9 cellular contexts compared by ENCODE assay signal in the genomic region with DNA sequence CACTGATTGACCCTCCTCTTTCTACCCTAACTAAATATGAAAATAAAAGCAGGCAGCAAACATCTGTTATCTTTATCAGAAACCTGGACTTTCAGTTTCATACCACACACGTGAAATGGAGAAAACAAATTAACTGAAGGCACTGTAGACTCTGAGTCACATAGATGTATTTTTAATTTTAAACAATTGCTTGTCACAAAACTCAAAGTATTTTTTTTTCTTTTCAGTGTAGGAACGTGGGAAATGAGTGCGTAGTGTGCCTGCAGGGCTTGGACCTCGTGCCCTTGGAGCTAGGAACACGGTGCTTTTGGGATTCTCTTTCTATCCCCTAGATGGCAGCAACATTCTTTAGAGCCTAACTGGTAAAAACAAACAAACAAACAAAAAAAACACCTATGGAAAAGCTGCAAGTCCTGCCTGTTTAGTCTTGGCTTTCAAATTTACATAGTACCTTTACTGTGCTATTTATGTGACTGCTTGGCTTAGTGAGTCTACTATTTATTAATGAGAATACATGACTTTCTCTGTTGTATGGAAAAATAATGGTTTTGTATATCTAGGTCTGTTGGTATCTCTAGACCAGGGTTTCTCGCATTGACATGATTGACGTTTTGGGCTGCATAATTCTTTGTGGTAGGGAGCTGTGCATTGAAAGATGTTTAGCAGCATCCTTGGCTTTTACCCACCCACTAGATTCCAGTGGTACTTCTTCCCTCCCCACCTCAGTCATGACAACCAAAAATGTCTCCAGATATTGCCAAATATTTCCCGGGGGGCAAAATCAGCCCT. TPM values are rescaled to one million over a fixed set of nuclear protein-coding genes. Genes with fewer than 3 reads are reported as not detected.
A peak's percentile ranks its signal among the peaks of the same experiment; 100 is the strongest.
DNase-seq lines count a peak whose midpoint lies in the region; ATAC-seq and TF ChIP-seq lines count a peak whose summit lies in the region.
"Had no signal": no experiment of that assay in that cellular context is flagged by ENCODE, and none has a peak within 500 bp of the region (broad histone marks: within the 10 kb centered on the region; RNA-seq: fewer than 3 reads in every experiment).

No MANE protein-coding gene starts in this region.

- WGBS in liver: 25% methylated on average over 8 of the region's 8 CpGs

- peak overlapping the region; percentile 40 for H3K4me2 ChIP-seq in PC-3 (ENCODE audit: low read length)

- peak; percentile 90 for TF ChIP-seq RAD21 in liver (IDR thresholded peaks at IDR 0.05)

- no peak overlapping the region for H3K27ac ChIP-seq in PC-3 (ENCODE audit: low read length)
- no peak overlapping the region for H3K27ac ChIP-seq in coronary artery
- no peak overlapping the region for H3K27ac ChIP-seq in liver (ENCODE audit: low read depth in 1 of 2, low read length in 2 of 2)
- no peak overlapping the region for H3K27ac ChIP-seq in upper lobe of right lung
- H3K27ac ChIP-seq: neutrophil had no signal

- no peaks in the 10 kb centered on the region for H4K20me1 ChIP-seq in PC-3 (ENCODE audit: low read length)

- POLR2A ChIA-PET in PC-3 (lab: Charles Lee; ENCODE audit: unreplicated experiment): interaction anchor here (0.5 kb wide), 1 partner anchor 712 kb away, joined by 3 read pairs; no protein-coding TSS in a partner anchor

- H3K36me3 ChIP-seq in PC-3 (ENCODE audit: low read depth, low read length) (no peaks in the 10 kb centered on the region), liver (ENCODE audit: control insufficient read depth in 4 of 4, insufficient read depth in 3 of 4, low read depth in 1 of 4, low read length in 3 of 4) (no peaks in the 10 kb centered on the region), upper lobe of right lung (no peaks in the 10 kb centered on the region)
- H3K36me3 ChIP-seq: neutrophil had no signal

- H2AFZ ChIP-seq in PC-3 (ENCODE audit: low read length): peak overlapping the region; percentile 35

- peak; percentile 57 for DNase-seq in SIG-M5 treated with dmso at 0.1 percent for 504 hours (lab: John Stamatoyannopoulos, UW; ENCODE audit: unreplicated experiment)
- DNase-seq in SIG-M5 (lab: John Stamatoyannopoulos, UW): no peak
- peak; percentile 71 for DNase-seq in PC-3
- no peak for DNase-seq in coronary artery (ENCODE audit: low spot score)
- no peak for DNase-seq in upper lobe of right lung

- no peaks in the 10 kb centered on the region for H3K9me3 ChIP-seq in PC-3 (ENCODE audit: low read length)
- H3K9me3 ChIP-seq in liver (ENCODE audit: control insufficient read depth in 4 of 4, low read length in 3 of 4): no peaks in the 10 kb centered on the region
- H3K9me3 ChIP-seq in upper lobe of right lung: no peaks in the 10 kb centered on the region
- H3K9me3 ChIP-seq: neutrophil had no signal

- H3K4me3 ChIP-seq in PC-3 (ENCODE audit: low read length): peak overlapping the region; percentile 19; the same call in 1 of the 2 replicates
- no peak overlapping the region for H3K4me3 ChIP-seq in coronary artery
- peak overlapping the region; percentile 44 to 52 (median 49) for H3K4me3 ChIP-seq in liver (ENCODE audit: low read depth in 1 of 3, low read length in 3 of 3)
- peak overlapping the region; percentile 18 for H3K4me3 ChIP-seq in upper lobe of right lung

- CTCF ChIA-PET in PC-3 (lab: Charles Lee): interaction anchor here (0.6 to 1.7 kb wide), 8 partner anchors 34 to 961 kb away, joined by 3 to 8 read pairs (median 3); no protein-coding TSS in a partner anchor

- H3K9me2 ChIP-seq in PC-3 (replicated peaks; ENCODE audit: low read length): no peaks in the 10 kb centered on the region

- peak; percentile 77 for ATAC-seq in GM19397 (IDR thresholded peaks at IDR 0.05; ENCODE audit: unreplicated experiment)
- peak; percentile 91 for ATAC-seq in HG03280 (IDR thresholded peaks at IDR 0.05; ENCODE audit: unreplicated experiment)
- ATAC-seq in PC-3: peak; percentile 41; the same call in 1 of the 2 replicates
- peak; percentile 61 for ATAC-seq in upper lobe of right lung

- intact Hi-C loops in PC-3 (cut with micrococcal nuclease) (loop anchor here (1.0 to 5.0 kb wide), 6 partner anchors 117 to 963 kb away; no protein-coding TSS in a partner anchor), upper lobe of right lung (cut with DNase I) (no loop called here)

- H3K79me2 ChIP-seq in PC-3 (ENCODE audit: low read length): no peaks in the 10 kb centered on the region

- H3K4me1 ChIP-seq in PC-3 (ENCODE audit: insufficient read depth, low read length) (peaks cover 35% of the 10 kb centered on the region), liver (ENCODE audit: control insufficient read depth in 4 of 4, insufficient read depth in 4 of 4, low read length in 3 of 4) (peaks cover 0 to 11% (median 7%) of the 10 kb centered on the region in 4 donors), upper lobe of right lung (peaks cover 9% of the 10 kb centered on the region)

- H3K27me3 ChIP-seq in PC-3 (ENCODE audit: low read length): no peaks in the 10 kb centered on the region
- no peaks in the 10 kb centered on the region for H3K27me3 ChIP-seq in liver (ENCODE audit: control insufficient read depth in 4 of 4, insufficient read depth in 4 of 4, low read length in 3 of 4)
- no peaks in the 10 kb centered on the region for H3K27me3 ChIP-seq in upper lobe of right lung
- H3K27me3 ChIP-seq: neutrophil had no signal

- no peaks in the 10 kb centered on the region for H3F3A ChIP-seq in PC-3 (ENCODE audit: low read length, unreplicated experiment)

- H3K9ac ChIP-seq in PC-3 (ENCODE audit: low read length): peak overlapping the region; percentile 58
- H3K9ac ChIP-seq in liver (ENCODE audit: low read depth in 1 of 2, low read length in 2 of 2): peak overlapping the region; percentile 62 to 74

- TF ChIP-seq CTCF in PC-3 (conservative IDR thresholded peaks at IDR 0.05; ENCODE audit: low read depth, low read length): peak; percentile 77
- TF ChIP-seq CTCF in coronary artery (IDR thresholded peaks at IDR 0.05): peak; percentile 18
- TF ChIP-seq CTCF in liver (IDR thresholded peaks at IDR 0.05; ENCODE audit: low read depth, low read length, missing input control): peak; percentile 73
- peak; percentile 63 for TF ChIP-seq CTCF in upper lobe of right lung (IDR thresholded peaks at IDR 0.05)

- BruUV-seq in PC-3 (replicated peaks; lab: Mats Ljungman, UMichigan): no TSS peak

TF ChIP-seq in liver, 16 proteins besides CTCF, POLR2A, EP300 and RAD21:
- TF ChIP-seq MAX (IDR thresholded peaks at IDR 0.05) (peak; percentile 94), GABPA (IDR thresholded peaks at IDR 0.05 in 1 of 2, conservative IDR thresholded peaks at IDR 0.05 in 1 of 2) (no peak), HNF4A (conservative IDR thresholded peaks at IDR 0.05) (peak in 1 of 2 donors; percentile 36), YY1 (IDR thresholded peaks at IDR 0.05) (peak; percentile 14)

RNA-seq across cellular contexts. Expression of gene ACTBL2, which starts 16.8 kb away (rescaled TPM):
- total RNA-seq in PC-3 (2014; rRNA removed) (0.11 and 0.12 TPM in 2 replicates), liver (not detected), upper lobe of right lung (not detected)
- polyA plus RNA-seq in liver: not detected

Comparison
In these comparisons a context has a peak if more than half of its experiments do, and no peak if none do; other contexts are left out.
1. DNase-seq: peak in SIG-M5 treated with dmso at 0.1 percent for 504 hours (single experiment) and PC-3 (single experiment); none in SIG-M5 (single experiment), coronary artery (single experiment) and upper lobe of right lung (single experiment).
2. ATAC-seq: peak in every context shown above with its lines; median percentile 91 in HG03280; 77 in GM19397; 61 in upper lobe of right lung; 41 in PC-3.
3. CTCF ChIP-seq: peak in every context shown above with its lines; median percentile 77 in PC-3; 73 in liver; 63 in upper lobe of right lung; 18 in coronary artery.